ENCODE assay signal across 19 cellular contexts in genomic region chr17:82632461-82632860, GRCh38.
"Had no signal": no experiment of that assay in that cellular context is flagged by ENCODE, and none has a peak within 500 bp of the region (broad histone marks: within the 10 kb centered on the region; RNA-seq: fewer than 3 reads in every experiment).

No MANE protein-coding gene starts in this region.

- H3K27ac Mint-ChIP-seq: activated CD4-positive, alpha-beta memory T cell treated with anti-CD3 and anti-CD28 coated beads for 36 hours; neural progenitor cell had no signal

- H3K27ac ChIP-seq: coronary artery, left lung, neural progenitor cell, sigmoid colon, thyroid gland had no signal

- H3K4me3 ChIP-seq: coronary artery, left lung, neural progenitor cell, sigmoid colon, spleen, thyroid gland had no signal

- H3K9me3 ChIP-seq: sigmoid colon, thyroid gland had no signal

- H3K27me3 Mint-ChIP-seq: activated CD4-positive, alpha-beta memory T cell treated with anti-CD3 and anti-CD28 coated beads for 36 hours; naive thymus-derived CD4-positive, alpha-beta T cell had no signal

- H3K36me3 ChIP-seq: neural progenitor cell had no signal

- H2AFZ ChIP-seq: neural progenitor cell had no signal

- FAIRE-seq: endometrium had no signal

- DNase-seq: activated CD4-positive, alpha-beta memory T cell treated with anti-CD3 and anti-CD28 coated beads for 36 hours; activated CD4-positive, alpha-beta T cell treated with anti-CD3 and anti-CD28 coated beads for 48 hours; activated naive CD4-positive, alpha-beta T cell treated with Interleukin-2 at 50 U/mL for 16 hours; activated T-cell treated with anti-CD3 and anti-CD28 coated beads, Interleukin-2, amount 50 U/mL, for 48 hours; cerebellar nuclear complex; foreskin fibroblast; kidney glomerular epithelial cell; naive thymus-derived CD4-positive, alpha-beta T cell; sigmoid colon; stimulated activated CD4-positive, alpha-beta T cell treated with anti-CD3 and anti-CD28 coated beads, Interleukin-4, amount 100 ng/mL, for 1 hour; stimulated activated naive CD4-positive, alpha-beta T cell treated with Interleukin-2 at 50 U/mL for 16 hours; substantia nigra; T1000; thyroid gland had no signal

- H3K27me3 ChIP-seq: left lung, neural progenitor cell, sigmoid colon, spleen, thyroid gland had no signal

- H3K4me3 Mint-ChIP-seq: activated CD4-positive, alpha-beta memory T cell treated with anti-CD3 and anti-CD28 coated beads for 36 hours; naive thymus-derived CD4-positive, alpha-beta T cell; neural progenitor cell had no signal

- H3K9ac ChIP-seq: neural progenitor cell had no signal

- ATAC-seq: left lung; naive thymus-derived CD4-positive, alpha-beta T cell had no signal

- H3K4me2 ChIP-seq: neural progenitor cell had no signal

- H3K4me1 ChIP-seq: neural progenitor cell, sigmoid colon, thyroid gland had no signal
